ENCODE assay signal across 18 cellular contexts in genomic region chr4:169902658-169903345, GRCh38.
DNase-seq lines count a peak whose midpoint lies in the region; ATAC-seq and TF ChIP-seq lines count a peak whose summit lies in the region.
"Had no signal": no experiment of that assay in that cellular context is flagged by ENCODE, and none has a peak within 500 bp of the region (broad histone marks: within the 10 kb centered on the region; RNA-seq: fewer than 3 reads in every experiment).

No MANE protein-coding gene starts in this region.

- 0 out of 2 replicates have a peak, but pooled peaks have one; percentile 8 for TF ChIP-seq CTCF in OCI-LY3 (IDR thresholded peaks at IDR 0.05; ENCODE audit: low read depth, low read length)

- H3K27me3 ChIP-seq in OCI-LY3 (ENCODE audit: low read depth, low read length): peaks cover 5% of the 10 kb centered on the region; the same call in 1 of the 2 replicates
- H3K27me3 ChIP-seq in effector memory CD4-positive, alpha-beta T cell (replicated peaks; ENCODE audit: control insufficient read depth, insufficient read depth, low read length, poor library complexity, severe bottlenecking): no peaks in the 10 kb centered on the region
- H3K27me3 ChIP-seq: right atrium auricular region had no signal

- H3K9ac ChIP-seq in OCI-LY3 (ENCODE audit: low read length): no peak overlapping the region

- no peak overlapping the region for H2AFZ ChIP-seq in OCI-LY3 (ENCODE audit: low read depth, low read length)

- H3K36me3 ChIP-seq in OCI-LY3 (replicated peaks; ENCODE audit: low read depth, low read length): no peaks in the 10 kb centered on the region
- no peaks in the 10 kb centered on the region for H3K36me3 ChIP-seq in effector memory CD4-positive, alpha-beta T cell (ENCODE audit: control insufficient read depth, insufficient read depth, low read length)
- H3K36me3 ChIP-seq: right atrium auricular region had no signal

- in situ Hi-C loops in G401 (cut with HindIII; ENCODE audit: low sequenced_read_pairs): no loop called here

- H4K20me1 ChIP-seq in OCI-LY3 (ENCODE audit: insufficient read depth, low read length): no peaks in the 10 kb centered on the region

- no peak overlapping the region for H3K4me3 ChIP-seq in OCI-LY3 (ENCODE audit: low read length)
- no peak overlapping the region for H3K4me3 ChIP-seq in effector memory CD4-positive, alpha-beta T cell (ENCODE audit: insufficient read depth, low read depth, low read length, poor library complexity, severe bottlenecking)
- H3K4me3 ChIP-seq: right atrium auricular region had no signal

- no peaks in the 10 kb centered on the region for H3K79me2 ChIP-seq in OCI-LY3 (ENCODE audit: low read length)

- no peaks in the 10 kb centered on the region for H3K4me1 ChIP-seq in OCI-LY3 (ENCODE audit: low read length)
- no peaks in the 10 kb centered on the region for H3K4me1 ChIP-seq in effector memory CD4-positive, alpha-beta T cell (ENCODE audit: control insufficient read depth, insufficient read depth, low read length, poor library complexity, severe bottlenecking)
- H3K4me1 ChIP-seq: right atrium auricular region had no signal

- DNase-seq in G401 (ENCODE audit: low spot score) (peak; percentile 15), hippocampal formation (lab: John Stamatoyannopoulos, UW) (peak; percentile 5 to 6), pons (ENCODE audit: low spot score) (peak; percentile 48), NCI-H2029 (lab: John Stamatoyannopoulos, UW) (no peak), RKO (ENCODE audit: low spot score) (no peak)
- no peak for DNase-seq in effector memory CD4-positive, alpha-beta T cell
- DNase-seq: activated CD4-positive, alpha-beta memory T cell treated with anti-CD3 and anti-CD28 coated beads for 36 hours; activated T-cell treated with anti-CD3 and anti-CD28 coated beads, Interleukin-2, amount 50 U/mL, for 24 hours; CD8-positive, alpha-beta T cell; KBM-7; left colon; NK-92 treated with Interleukin-12 subunit alpha and Interleukin-12 subunit beta, amount 100 ng/mL, for 24 hours; RPMI8226; stimulated activated naive CD4-positive, alpha-beta T cell treated with Interleukin-2 at 50 U/mL for 16 hours; T-helper 1 cell had no signal

- no peak for ATAC-seq in GM21447 (IDR thresholded peaks at IDR 0.05; ENCODE audit: unreplicated experiment)
- ATAC-seq: CD8-positive, alpha-beta T cell; left colon had no signal

- H3K9me3 ChIP-seq in OCI-LY3 (ENCODE audit: insufficient read depth, low read length): no peaks in the 10 kb centered on the region
- H3K9me3 ChIP-seq in effector memory CD4-positive, alpha-beta T cell (ENCODE audit: control insufficient read depth, low read length): no peaks in the 10 kb centered on the region
- H3K9me3 ChIP-seq: right atrium auricular region had no signal

- H3K4me2 ChIP-seq in OCI-LY3 (ENCODE audit: low read length): no peak overlapping the region

- no peak overlapping the region for H3K27ac ChIP-seq in OCI-LY3 (ENCODE audit: low read length)
- H3K27ac ChIP-seq in effector memory CD4-positive, alpha-beta T cell (ENCODE audit: insufficient read depth, low read length, poor library complexity, severe bottlenecking): no peak overlapping the region
- H3K27ac ChIP-seq: right atrium auricular region had no signal

Comparison
In these comparisons a context has a peak if more than half of its experiments do, and no peak if none do; other contexts are left out.
1. DNase-seq: peak in G401 (single experiment), hippocampal formation (2 of 2) and pons (single experiment); none in NCI-H2029 (single experiment), RKO (single experiment) and effector memory CD4-positive, alpha-beta T cell (0 of 3).